16 cellular contexts compared by ENCODE assay signal in the genomic region with DNA sequence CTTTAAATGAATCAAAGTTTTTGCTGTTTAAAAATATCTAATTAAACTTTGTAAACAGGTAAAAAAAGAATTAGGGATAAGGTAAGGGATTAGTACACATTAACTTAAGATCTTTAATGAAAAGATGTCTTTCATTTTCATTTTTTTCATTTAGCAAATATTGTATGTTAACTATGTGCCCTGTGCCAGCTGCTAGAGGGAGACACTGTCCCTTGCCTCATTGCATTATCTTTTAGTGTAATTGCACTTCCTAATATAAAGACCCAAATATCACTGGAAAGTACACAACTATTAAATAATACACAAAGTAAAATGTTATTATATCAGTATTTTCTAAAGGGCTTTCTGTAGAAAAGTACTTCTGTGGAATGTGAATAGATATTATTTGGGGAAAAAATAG.
DNase-seq lines count a peak whose midpoint lies in the region; ATAC-seq and TF ChIP-seq lines count a peak whose summit lies in the region.
"Had no signal": no experiment of that assay in that cellular context is flagged by ENCODE, and none has a peak within 500 bp of the region (broad histone marks: within the 10 kb centered on the region; RNA-seq: fewer than 3 reads in every experiment).

No MANE protein-coding gene starts in this region.

- H3K9ac ChIP-seq in PC-3 (ENCODE audit: low read length) = no peak overlapping the region

- no peaks in the 10 kb centered on the region for H3K36me3 Mint-ChIP-seq in Calu3 (ENCODE audit: insufficient read depth, unreplicated experiment)
- H3K36me3 Mint-ChIP-seq in stimulated activated effector memory CD8-positive, alpha-beta T cell treated with anti-CD3 and anti-CD28 coated beads, Interleukin-12 subunit alpha, Interleukin-12 subunit beta, amount 100 ng/mL, for 72 hours = no peaks in the 10 kb centered on the region
- H3K36me3 Mint-ChIP-seq: CD8-positive, alpha-beta T cell had no signal

- no peaks in the 10 kb centered on the region for H3K9me2 ChIP-seq in PC-3 (replicated peaks; ENCODE audit: low read length)

- BruUV-seq in PC-3 (replicated peaks; lab: Mats Ljungman, UMichigan) = no TSS peak
- no TSS peak for BruUV-seq in Calu3 (replicated peaks; lab: Mats Ljungman, UMichigan)

- ATAC-seq in PC-3 = peak; percentile 51; the same call in 1 of the 2 replicates
- ATAC-seq in foreskin keratinocyte = no peak
- ATAC-seq in HG03039 (IDR thresholded peaks at IDR 0.05; ENCODE audit: unreplicated experiment) = no peak
- ATAC-seq in stimulated activated effector memory CD8-positive, alpha-beta T cell treated with anti-CD3 and anti-CD28 coated beads, Interleukin-12 subunit alpha, Interleukin-12 subunit beta, amount 100 ng/mL, for 72 hours = no peak
- ATAC-seq: CD8-positive, alpha-beta T cell; K562 had no signal

- no peaks in the 10 kb centered on the region for H3K9me3 ChIP-seq in PC-3 (ENCODE audit: low read length)
- H3K9me3 ChIP-seq: HAP-1 had no signal

- CTCF ChIA-PET in PC-3 (lab: Charles Lee) (interaction anchor here (0.6 to 1.0 kb wide), 3 partner anchors 103 to 664 kb away, joined by 3 to 10 read pairs (median 3); a partner anchor contains a TSS), Calu3 (lab: Charles Lee) (interaction anchor here (0.7 kb wide), 1 partner anchor 103 kb away, joined by 3 read pairs; a partner anchor contains a TSS)

- no peaks in the 10 kb centered on the region for H4K20me1 ChIP-seq in PC-3 (ENCODE audit: low read length)

- H3K4me3 Mint-ChIP-seq in Calu3 (ENCODE audit: low read depth, unreplicated experiment) = no peak overlapping the region
- H3K4me3 Mint-ChIP-seq in stimulated activated effector memory CD8-positive, alpha-beta T cell treated with anti-CD3 and anti-CD28 coated beads, Interleukin-12 subunit alpha, Interleukin-12 subunit beta, amount 100 ng/mL, for 72 hours = no peak overlapping the region
- H3K4me3 Mint-ChIP-seq: CD8-positive, alpha-beta T cell had no signal

- no peaks in the 10 kb centered on the region for H3K27me3 Mint-ChIP-seq in Calu3 (ENCODE audit: unreplicated experiment)

- TF ChIP-seq CTCF in PC-3 (conservative IDR thresholded peaks at IDR 0.05; ENCODE audit: low read depth, low read length) = peak; percentile 59
- peak; percentile 41 for TF ChIP-seq CTCF in foreskin keratinocyte (conservative IDR thresholded peaks at IDR 0.05)
- TF ChIP-seq CTCF in retinal pigment epithelial cell (conservative IDR thresholded peaks at IDR 0.05; ENCODE audit: low read depth, low read length) = peak; percentile 10
- TF ChIP-seq CTCF in Calu3 (IDR thresholded peaks at IDR 0.05; ENCODE audit: unreplicated experiment) = no peak

- H3K4me3 ChIP-seq in PC-3 (ENCODE audit: low read length) = peak overlapping the region; percentile 37; the same call in 1 of the 2 replicates
- H3K4me3 ChIP-seq in retinal pigment epithelial cell (ENCODE audit: low read length) = no peak overlapping the region
- H3K4me3 ChIP-seq: HAP-1, K562 had no signal

- POLR2A ChIA-PET in PC-3 (lab: Charles Lee; ENCODE audit: unreplicated experiment) = no interaction called here

- peak overlapping the region; percentile 70 for H3K4me2 ChIP-seq in PC-3 (ENCODE audit: low read length)

- intact Hi-C loops in PC-3 (cut with micrococcal nuclease) (loop anchor here (2.0 kb wide), 2 partner anchors 102 to 122 kb away; a partner anchor contains a TSS), Calu3 (cut with micrococcal nuclease; ENCODE audit: unreplicated experiment) (loop anchor here (5.0 to 10.0 kb wide), 2 partner anchors 104 to 498 kb away; a partner anchor contains a TSS)

- H2AFZ ChIP-seq in PC-3 (ENCODE audit: low read length) = peak overlapping the region; percentile 38; the same call in 1 of the 2 replicates

- no peaks in the 10 kb centered on the region for H3K36me3 ChIP-seq in PC-3 (ENCODE audit: low read depth, low read length)
- H3K36me3 ChIP-seq: HAP-1 had no signal

- no peak overlapping the region for H3K27ac ChIP-seq in PC-3 (ENCODE audit: low read length)
- no peak overlapping the region for H3K27ac ChIP-seq in foreskin keratinocyte

- H3K27me3 ChIP-seq in PC-3 (ENCODE audit: low read length) (no peaks in the 10 kb centered on the region), foreskin keratinocyte (no peaks in the 10 kb centered on the region)

- H3K79me2 ChIP-seq in PC-3 (ENCODE audit: low read length) = no peaks in the 10 kb centered on the region

- no peak overlapping the region for H3K27ac Mint-ChIP-seq in Calu3 (ENCODE audit: unreplicated experiment)
- H3K27ac Mint-ChIP-seq in stimulated activated effector memory CD8-positive, alpha-beta T cell treated with anti-CD3 and anti-CD28 coated beads, Interleukin-12 subunit alpha, Interleukin-12 subunit beta, amount 100 ng/mL, for 72 hours = no peak overlapping the region
- H3K27ac Mint-ChIP-seq: CD8-positive, alpha-beta T cell had no signal

- no peaks in the 10 kb centered on the region for H3K4me1 Mint-ChIP-seq in Calu3 (ENCODE audit: low read depth, unreplicated experiment)
- no peaks in the 10 kb centered on the region for H3K4me1 Mint-ChIP-seq in stimulated activated effector memory CD8-positive, alpha-beta T cell treated with anti-CD3 and anti-CD28 coated beads, Interleukin-12 subunit alpha, Interleukin-12 subunit beta, amount 100 ng/mL, for 72 hours

- H3K4me1 ChIP-seq in PC-3 (ENCODE audit: insufficient read depth, low read length) (peaks cover 10% of the 10 kb centered on the region), foreskin keratinocyte (no peaks in the 10 kb centered on the region)
- H3K4me1 ChIP-seq: HAP-1 had no signal

- no peaks in the 10 kb centered on the region for H3F3A ChIP-seq in PC-3 (ENCODE audit: low read length, unreplicated experiment)

- DNase-seq in HCEC 1CT (peak; percentile 18), PC-3 (peak; percentile 5), foreskin keratinocyte (no peak), retinal pigment epithelial cell (ENCODE audit: low read depth) (no peak), Calu3 (no peak)
- DNase-seq in stimulated activated effector memory CD8-positive, alpha-beta T cell treated with anti-CD3 and anti-CD28 coated beads, Interleukin-12 subunit alpha, Interleukin-12 subunit beta, amount 100 ng/mL, for 72 hours (ENCODE audit: low spot score in 2 of 2) = no peak
- DNase-seq: CD8-positive, alpha-beta T cell; DMS79 treated with DMSO at 0.1 percent for 48 hours; NCI-H1417 treated with DMSO at 0.1 percent for 48 hours; NCI-H2081 treated with DMSO at 0.1 percent for 48 hours; NCI-H2227 treated with DMSO at 0.1 percent for 48 hours; NCI-H524 treated with DMSO at 0.1 percent for 48 hours; SIG-M5 had no signal

- H3K9me3 Mint-ChIP-seq in Calu3 (ENCODE audit: low read depth, unreplicated experiment) = no peaks in the 10 kb centered on the region
- peaks cover 5% of the 10 kb centered on the region for H3K9me3 Mint-ChIP-seq in stimulated activated effector memory CD8-positive, alpha-beta T cell treated with anti-CD3 and anti-CD28 coated beads, Interleukin-12 subunit alpha, Interleukin-12 subunit beta, amount 100 ng/mL, for 72 hours
- H3K9me3 Mint-ChIP-seq: CD8-positive, alpha-beta T cell had no signal

Comparison
In these comparisons a context has a peak if more than half of its experiments do, and no peak if none do; other contexts are left out.
1. DNase-seq: peak in HCEC 1CT (single experiment) and PC-3 (single experiment); none in foreskin keratinocyte (0 of 2), retinal pigment epithelial cell (single experiment), Calu3 (single experiment) and stimulated activated effector memory CD8-positive, alpha-beta T cell treated with anti-CD3 and anti-CD28 coated beads, Interleukin-12 subunit alpha, Interleukin-12 subunit beta, amount 100 ng/mL, for 72 hours (0 of 2).